22 cellular contexts compared by ENCODE assay signal in the genomic region with DNA sequence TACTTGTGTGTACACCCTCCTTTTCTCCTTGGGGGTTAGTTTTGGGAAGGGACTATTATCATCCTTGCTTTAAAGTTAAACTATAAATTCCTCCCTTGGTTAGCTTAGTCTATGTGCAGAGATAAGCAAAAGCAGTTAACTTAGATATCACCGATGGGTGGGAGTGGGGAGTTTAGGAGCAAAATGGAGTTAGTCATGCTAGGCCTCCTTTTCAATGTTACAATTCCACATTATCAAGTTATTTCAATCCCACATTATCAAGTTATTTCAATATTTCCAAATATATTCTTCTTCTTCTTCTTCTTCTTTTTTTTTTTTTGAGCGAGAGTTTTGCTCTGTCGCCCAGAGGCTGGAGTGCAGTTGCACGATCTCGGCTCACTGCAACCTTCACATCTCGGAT. TPM values are rescaled to one million over a fixed set of nuclear protein-coding genes. Genes with fewer than 3 reads are reported as not detected.
DNase-seq lines count a peak whose midpoint lies in the region; ATAC-seq and TF ChIP-seq lines count a peak whose summit lies in the region.
"Had no signal": no experiment of that assay in that cellular context is flagged by ENCODE, and none has a peak within 500 bp of the region (broad histone marks: within the 10 kb centered on the region; RNA-seq: fewer than 3 reads in every experiment).

No MANE protein-coding gene starts in this region.

- WGBS in esophagus muscularis mucosa, result 96% methylated on average over 6 of the region's 6 CpGs
- WGBS in heart left ventricle, 4 donors, result 95 to 98% (median 95%) methylated on average over 6 of the region's 6 CpGs

- H3K4me1 ChIP-seq in esophagus muscularis mucosa (peaks cover 13 to 19% (median 16%) of the 10 kb centered on the region in 4 donors), osteoblast (ENCODE audit: insufficient read depth, low read length) (peaks cover 11% of the 10 kb centered on the region), heart left ventricle (peaks cover 0 to 18% (median 8%) of the 10 kb centered on the region in 12 donors), Karpas-422 (ENCODE audit: low read length) (peaks cover 16% of the 10 kb centered on the region)
- H3K4me1 ChIP-seq: SJCRH30 had no signal

- TF ChIP-seq EP300 in esophagus muscularis mucosa (IDR thresholded peaks at IDR 0.05), result no peak

- peaks cover 4% of the 10 kb centered on the region for H3K9me3 Mint-ChIP-seq in activated naive CD4-positive, alpha-beta T cell treated with anti-CD3 and anti-CD28 coated beads, Interleukin-2, amount 10 ng/mL, durations not matched to agents 7 days and 5 days
- H3K9me3 Mint-ChIP-seq in WTC11, result peaks cover 10% of the 10 kb centered on the region

- H3K27ac ChIP-seq in esophagus muscularis mucosa (replicated peaks in 1 of 4) (no peak overlapping the region), osteoblast (ENCODE audit: low read depth, low read length) (no peak overlapping the region), heart left ventricle (no peak overlapping the region), Karpas-422 (ENCODE audit: low read length) (no peak overlapping the region)
- H3K27ac ChIP-seq: SJCRH30 had no signal

- H4K20me1 ChIP-seq in osteoblast (ENCODE audit: insufficient read depth, low read length) (no peaks in the 10 kb centered on the region), Karpas-422 (ENCODE audit: insufficient read depth, low read depth, low read length) (no peaks in the 10 kb centered on the region)

- POLR2A ChIA-PET in WTC11 (lab: Charles Lee), result no interaction called here

- H3K9ac ChIP-seq in Karpas-422 (ENCODE audit: low read length), result no peak overlapping the region

- H3K36me3 ChIP-seq in esophagus muscularis mucosa (peaks cover 0 to 6% (median 3%) of the 10 kb centered on the region in 4 donors), osteoblast (ENCODE audit: insufficient read depth, low read length) (no peaks in the 10 kb centered on the region), heart left ventricle (peaks cover 0 to 11% (median 5%) of the 10 kb centered on the region in 9 donors), Karpas-422 (ENCODE audit: insufficient read depth, low read length) (no peaks in the 10 kb centered on the region)
- H3K36me3 ChIP-seq: HAP-1, pancreas, SJCRH30 had no signal

- no peak for TF ChIP-seq POLR2A in esophagus muscularis mucosa (IDR thresholded peaks at IDR 0.05; ENCODE audit: low read depth)
- no peak for TF ChIP-seq POLR2A in heart left ventricle (IDR thresholded peaks at IDR 0.05)

- H3K27me3 Mint-ChIP-seq in activated naive CD4-positive, alpha-beta T cell treated with anti-CD3 and anti-CD28 coated beads, Interleukin-2, amount 10 ng/mL, durations not matched to agents 7 days and 5 days, result no peaks in the 10 kb centered on the region
- no peaks in the 10 kb centered on the region for H3K27me3 Mint-ChIP-seq in WTC11 (ENCODE audit: low read depth)
- H3K27me3 Mint-ChIP-seq: stimulated activated naive B cell treated with anti-CD40 and anti-IgM and Interleukin-4, amounts not matched to agents 10 μg/mL and 1 μg/mL and 100 μg/mL, for 72 hours had no signal

- peaks cover 23% of the 10 kb centered on the region for H3K4me1 Mint-ChIP-seq in activated naive CD4-positive, alpha-beta T cell treated with anti-CD3 and anti-CD28 coated beads, Interleukin-2, amount 10 ng/mL, durations not matched to agents 7 days and 5 days
- peaks cover 6% of the 10 kb centered on the region for H3K4me1 Mint-ChIP-seq in WTC11

- ATAC-seq in WTC11 (no peak), HG02852 (IDR thresholded peaks at IDR 0.05; ENCODE audit: unreplicated experiment) (no peak), heart left ventricle (no peak)
- ATAC-seq: activated naive CD4-positive, alpha-beta T cell treated with anti-CD3 and anti-CD28 coated beads, Interleukin-2, amount 50 U/mL, for 72 hours; pancreas; right cardiac atrium; stimulated activated naive B cell treated with anti-CD40 and anti-IgM and Interleukin-4, amounts not matched to agents 10 μg/mL and 1 μg/mL and 100 μg/mL, for 72 hours had no signal

- DNase-seq in activated naive CD4-positive, alpha-beta T cell treated with anti-CD3 and anti-CD28 coated beads, Interleukin-2, amount 10 ng/mL, durations not matched to agents 7 days and 5 days, result no peak
- DNase-seq in activated naive CD4-positive, alpha-beta T cell treated with Interleukin-2 at 50 U/mL for 16 hours, result no peak
- DNase-seq in WTC11 (ENCODE audit: low spot score), result no peak
- peak; percentile 7 for DNase-seq in esophagus muscularis mucosa (ENCODE audit: extremely low spot score)
- DNase-seq in osteoblast (ENCODE audit: insufficient read length, low spot score, missing footprints), result peak; percentile 15
- DNase-seq in heart left ventricle, result no peak
- DNase-seq in Karpas-422, result no peak
- DNase-seq: activated CD4-positive, alpha-beta T cell treated with anti-CD3 and anti-CD28 coated beads, Interleukin-2, amount 50 U/mL, for 1 hour; EL; NCI-H1092; NCI-H187 treated with DMSO at 0.1 percent for 48 hours; NCI-H526 treated with DMSO at 0.1 percent for 48 hours; Peyer's patch; right cardiac atrium; SJCRH30; stimulated activated CD4-positive, alpha-beta T cell treated with anti-CD3 and anti-CD28 coated beads, Interleukin-12 subunit alpha, Interleukin-12 subunit beta, amount 100 ng/mL, for 4 hours; stimulated activated CD4-positive, alpha-beta T cell treated with anti-CD3 and anti-CD28 coated beads, Interleukin-4, amount 100 ng/mL, for 24 hours; stimulated activated naive B cell treated with anti-CD40 and anti-IgM and Interleukin-4, amounts not matched to agents 10 μg/mL and 1 μg/mL and 100 μg/mL, for 72 hours had no signal

- TF ChIP-seq CTCF in WTC11 (IDR thresholded peaks at IDR 0.05), result no peak
- no peak for TF ChIP-seq CTCF in esophagus muscularis mucosa (IDR thresholded peaks at IDR 0.05)
- no peak for TF ChIP-seq CTCF in osteoblast (IDR thresholded peaks at IDR 0.05; ENCODE audit: extremely low read depth, low read depth, low read length)
- TF ChIP-seq CTCF in heart left ventricle (IDR thresholded peaks at IDR 0.05), result no peak

- H3K27me3 ChIP-seq in esophagus muscularis mucosa, result no peaks in the 10 kb centered on the region
- H3K27me3 ChIP-seq in osteoblast (ENCODE audit: insufficient read depth, low read length), result no peaks in the 10 kb centered on the region
- H3K27me3 ChIP-seq in heart left ventricle, result no peaks in the 10 kb centered on the region
- H3K27me3 ChIP-seq in Karpas-422 (ENCODE audit: low read length), result no peaks in the 10 kb centered on the region
- H3K27me3 ChIP-seq: pancreas, Peyer's patch, SJCRH30 had no signal

- no peak overlapping the region for H3K27ac Mint-ChIP-seq in activated naive CD4-positive, alpha-beta T cell treated with anti-CD3 and anti-CD28 coated beads, Interleukin-2, amount 10 ng/mL, durations not matched to agents 7 days and 5 days
- H3K27ac Mint-ChIP-seq in WTC11, result no peak overlapping the region

- H3K9me3 ChIP-seq in esophagus muscularis mucosa (no peaks in the 10 kb centered on the region), osteoblast (ENCODE audit: low read depth, low read length) (no peaks in the 10 kb centered on the region), heart left ventricle (no peaks in the 10 kb centered on the region), Karpas-422 (ENCODE audit: low read length) (no peaks in the 10 kb centered on the region)
- H3K9me3 ChIP-seq: HAP-1, pancreas, Peyer's patch, SJCRH30 had no signal

- H3K4me3 ChIP-seq in esophagus muscularis mucosa (no peak overlapping the region), osteoblast (ENCODE audit: insufficient read depth, low read length) (no peak overlapping the region), heart left ventricle (no peak overlapping the region), Karpas-422 (ENCODE audit: low read length) (no peak overlapping the region)

- H3K79me2 ChIP-seq in osteoblast (ENCODE audit: insufficient read depth, low read length) (peaks cover 8% of the 10 kb centered on the region), Karpas-422 (ENCODE audit: low read length) (peaks cover 5% of the 10 kb centered on the region; the same call in 1 of the 2 replicates)

- H2AFZ ChIP-seq in osteoblast (ENCODE audit: low read length), result no peak overlapping the region
- H2AFZ ChIP-seq in Karpas-422 (ENCODE audit: low read length), result no peak overlapping the region

- CTCF ChIA-PET in activated naive CD4-positive, alpha-beta T cell treated with anti-CD3 and anti-CD28 coated beads, Interleukin-2, amount 10 ng/mL, durations not matched to agents 7 days and 5 days (lab: Charles Lee), result interaction anchor here (1.5 kb wide), 1 partner anchor 35 kb away, joined by 3 read pairs; no protein-coding TSS in a partner anchor
- CTCF ChIA-PET in WTC11 (lab: Charles Lee), result no interaction called here

- H3K36me3 Mint-ChIP-seq in activated naive CD4-positive, alpha-beta T cell treated with anti-CD3 and anti-CD28 coated beads, Interleukin-2, amount 10 ng/mL, durations not matched to agents 7 days and 5 days, result no peaks in the 10 kb centered on the region
- H3K36me3 Mint-ChIP-seq in WTC11, result no peaks in the 10 kb centered on the region
- H3K36me3 Mint-ChIP-seq: activated naive CD4-positive, alpha-beta T cell treated with anti-CD3 and anti-CD28 coated beads, Interleukin-2, amount 50 U/mL, for 72 hours; stimulated activated naive B cell treated with anti-CD40 and anti-IgM and Interleukin-4, amounts not matched to agents 10 μg/mL and 1 μg/mL and 100 μg/mL, for 72 hours had no signal

- H3K4me3 Mint-ChIP-seq in activated naive CD4-positive, alpha-beta T cell treated with anti-CD3 and anti-CD28 coated beads, Interleukin-2, amount 10 ng/mL, durations not matched to agents 7 days and 5 days, result peak overlapping the region; percentile 41
- peak overlapping the region; percentile 43 for H3K4me3 Mint-ChIP-seq in WTC11

- intact Hi-C loops in esophagus muscularis mucosa (cut with DNase I) (no loop called here), heart left ventricle (cut with DNase I) (no loop called here)

- no peak overlapping the region for H3K4me2 ChIP-seq in osteoblast (ENCODE audit: insufficient read depth, low read length)
- H3K4me2 ChIP-seq in Karpas-422 (ENCODE audit: low read depth, low read length, poor library complexity, severe bottlenecking), result no peak overlapping the region

- no peaks in the 10 kb centered on the region for H3K9me2 ChIP-seq in Karpas-422 (replicated peaks; ENCODE audit: insufficient read depth, low read length)

RNA-seq across cellular contexts. Expression of gene BCAS3, which starts 1.7 kb away (rescaled TPM):
- total RNA-seq in WTC11 (2021), result 15.5 to 19.8 TPM (median 17.8 TPM) in 3 replicates
- total RNA-seq in esophagus muscularis mucosa, result 10 to 100 TPM; 17.4 to 25.7 (median 19.5) TPM
- total RNA-seq in osteoblast, result 31.5 and 32.7 TPM in 2 replicates
- 10 to 100 TPM; 10.6 to 23.5 (median 18.3) TPM for total RNA-seq in heart left ventricle
- polyA plus RNA-seq in heart left ventricle, result 1 to 10 TPM; 4.5 to 6.8 TPM
- total RNA-seq in Karpas-422 (2014; rRNA removed; shearing (Covaris generic); ENCODE audit: low replicate concordance), result 32.6 and 42.6 TPM in 2 replicates

Comparison
In these comparisons a context has a peak if more than half of its experiments do, and no peak if none do; other contexts are left out.
1. DNase-seq: peak in esophagus muscularis mucosa (single experiment) and osteoblast (single experiment); none in activated naive CD4-positive, alpha-beta T cell treated with anti-CD3 and anti-CD28 coated beads, Interleukin-2, amount 10 ng/mL, durations not matched to agents 7 days and 5 days (single experiment), activated naive CD4-positive, alpha-beta T cell treated with Interleukin-2 at 50 U/mL for 16 hours (single experiment), WTC11 (single experiment), heart left ventricle (0 of 5) and Karpas-422 (single experiment).